Comparison of ENCODE assay signal across 19 cellular contexts in the genomic region with DNA sequence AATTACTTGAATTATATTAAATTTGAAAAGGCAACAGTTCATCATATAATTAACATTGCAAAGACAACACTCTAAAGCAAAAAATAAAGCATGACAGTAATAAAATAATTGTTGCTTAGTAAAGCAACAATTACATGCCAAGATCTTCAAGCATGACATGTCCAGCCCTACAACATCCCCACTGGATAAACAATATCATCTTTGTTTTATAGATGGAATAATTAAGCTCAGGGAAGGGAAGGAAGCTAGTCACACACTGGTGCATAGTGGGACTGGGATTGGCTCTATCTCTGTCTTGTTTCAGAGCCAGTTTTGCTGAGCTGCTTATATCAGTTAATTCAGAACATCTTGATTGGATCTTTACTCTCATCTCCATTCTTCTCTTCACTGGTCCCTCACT.
"Had no signal": no experiment of that assay in that cellular context is flagged by ENCODE, and none has a peak within 500 bp of the region (broad histone marks: within the 10 kb centered on the region; RNA-seq: fewer than 3 reads in every experiment).

No MANE protein-coding gene starts in this region.

- H3K36me3 Mint-ChIP-seq: memory B cell; mesothelial cell of epicardium; naive thymus-derived CD4-positive, alpha-beta T cell; stimulated activated naive B cell treated with anti-CD40 and anti-IgM and Interleukin-4, amounts not matched to agents 10 μg/mL and 1 μg/mL and 100 μg/mL, for 72 hours had no signal

- H3K27me3 Mint-ChIP-seq: memory B cell; stimulated activated naive B cell treated with anti-CD40 and anti-IgM and Interleukin-4, amounts not matched to agents 10 μg/mL and 1 μg/mL and 100 μg/mL, for 72 hours had no signal

- H3K27ac Mint-ChIP-seq: dendritic cell treated with granulocyte-macrophage colony-stimulating factor and Interleukin-4, amounts not matched to agents 40 ng/mL and 50 ng/mL, for 4 days; endodermal cell; memory B cell; mesothelial cell of epicardium; naive thymus-derived CD4-positive, alpha-beta T cell; nephron; stimulated activated naive B cell treated with anti-CD40 and anti-IgM and Interleukin-4, amounts not matched to agents 10 μg/mL and 1 μg/mL and 100 μg/mL, for 72 hours; stimulated activated naive CD8-positive, alpha-beta T cell treated with anti-CD3 and anti-CD28 coated beads, Interleukin-15, Interleukin-2, amounts not matched to agents 100 ng/mL and 50 ng/mL, for 24 hours had no signal

- ATAC-seq: left ventricle myocardium superior; lower lobe of right lung; naive thymus-derived CD4-positive, alpha-beta T cell; right lobe of liver; stimulated activated naive B cell treated with anti-CD40 and anti-IgM and Interleukin-4, amounts not matched to agents 10 μg/mL and 1 μg/mL and 100 μg/mL, for 72 hours had no signal

- DNase-seq: colonic mucosa; effector CD8-positive, alpha-beta T cell; endodermal cell; left ventricle myocardium superior; lower lobe of right lung; naive thymus-derived CD4-positive, alpha-beta T cell; right lobe of liver; small intestine; stimulated activated CD4-positive, alpha-beta T cell treated with anti-CD3 and anti-CD28 coated beads, Interleukin-15, amount 100 ng/mL, for 24 hours; stimulated activated CD4-positive, alpha-beta T cell treated with anti-CD3 and anti-CD28 coated beads, Interleukin-2, amount 100 ng/mL, for 48 hours; stimulated activated naive B cell treated with anti-CD40 and anti-IgM and Interleukin-4, amounts not matched to agents 10 μg/mL and 1 μg/mL and 100 μg/mL, for 72 hours; thyroid gland; trophoblast cell had no signal

- H3K9me3 Mint-ChIP-seq: central memory CD8-positive, alpha-beta T cell; endodermal cell; memory B cell; naive thymus-derived CD4-positive, alpha-beta T cell; stimulated activated naive CD8-positive, alpha-beta T cell treated with anti-CD3 and anti-CD28 coated beads, Interleukin-15, Interleukin-2, amounts not matched to agents 100 ng/mL and 50 ng/mL, for 24 hours had no signal

- H3K4me1 Mint-ChIP-seq: central memory CD8-positive, alpha-beta T cell; endodermal cell; memory B cell; mesothelial cell of epicardium; naive thymus-derived CD4-positive, alpha-beta T cell; nephron; stimulated activated naive B cell treated with anti-CD40 and anti-IgM and Interleukin-4, amounts not matched to agents 10 μg/mL and 1 μg/mL and 100 μg/mL, for 72 hours had no signal

- H3K4me3 Mint-ChIP-seq: central memory CD8-positive, alpha-beta T cell; dendritic cell treated with granulocyte-macrophage colony-stimulating factor and Interleukin-4, amounts not matched to agents 40 ng/mL and 50 ng/mL, for 4 days; endodermal cell; memory B cell; mesothelial cell of epicardium; naive thymus-derived CD4-positive, alpha-beta T cell; nephron; stimulated activated naive B cell treated with anti-CD40 and anti-IgM and Interleukin-4, amounts not matched to agents 10 μg/mL and 1 μg/mL and 100 μg/mL, for 72 hours; stimulated activated naive CD8-positive, alpha-beta T cell treated with anti-CD3 and anti-CD28 coated beads, Interleukin-15, Interleukin-2, amounts not matched to agents 100 ng/mL and 50 ng/mL, for 24 hours had no signal
